15 cellular contexts compared by ENCODE assay signal in the genomic region with DNA sequence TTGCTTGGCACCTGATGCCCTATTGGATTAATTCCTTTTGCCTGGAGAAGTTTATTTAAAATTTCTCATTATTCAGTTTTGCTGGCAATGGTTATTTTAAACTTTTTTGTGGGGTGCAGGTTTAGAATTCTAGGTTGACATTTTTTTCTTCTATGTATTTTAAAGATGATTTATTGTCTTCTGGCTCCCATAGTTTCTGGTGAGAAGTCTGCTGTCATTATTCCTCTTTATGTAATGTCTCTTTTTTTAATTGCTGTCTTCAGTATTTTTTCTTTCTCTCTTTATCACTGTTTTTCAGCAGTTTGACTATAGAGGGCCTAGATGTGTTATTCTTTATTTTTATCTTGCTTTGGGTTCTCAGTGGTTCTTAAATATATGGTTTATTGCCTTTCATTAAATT. TPM values are rescaled to one million over a fixed set of nuclear protein-coding genes. Genes with fewer than 3 reads are reported as not detected.
A peak's percentile ranks its signal among the peaks of the same experiment; 100 is the strongest.
DNase-seq lines count a peak whose midpoint lies in the region; ATAC-seq, FAIRE-seq and TF ChIP-seq lines count a peak whose summit lies in the region.
"Had no signal": no experiment of that assay in that cellular context is flagged by ENCODE, and none has a peak within 500 bp of the region (broad histone marks: within the 10 kb centered on the region; RNA-seq: fewer than 3 reads in every experiment).

No MANE protein-coding gene starts in this region.

- H3K4me3 ChIP-seq in endodermal cell (ENCODE audit: low read length): peak overlapping the region; percentile 30
- H3K4me3 ChIP-seq: smooth muscle cell had no signal

- intact Hi-C loops in CD4-positive, alpha-beta T cell (cut with DNase I, micrococcal nuclease): loop anchor here in 1 of 2 experiments (2.0 kb wide), 1 partner anchor 439 kb away; no protein-coding TSS in a partner anchor

- no peaks in the 10 kb centered on the region for H3K27me3 ChIP-seq in CD4-positive, alpha-beta T cell (ENCODE audit: control insufficient read depth, insufficient read depth, low read length)
- no peaks in the 10 kb centered on the region for H3K27me3 ChIP-seq in endodermal cell (ENCODE audit: control insufficient read depth, insufficient read depth, low read length, poor library complexity, severe bottlenecking)

- no peak overlapping the region for H3K9ac ChIP-seq in endodermal cell (ENCODE audit: extremely low read depth, low read length, poor library complexity, severe bottlenecking)

- TF ChIP-seq CTCF in CD4-positive, alpha-beta T cell (IDR thresholded peaks at IDR 0.05): no peak
- TF ChIP-seq CTCF in endodermal cell (conservative IDR thresholded peaks at IDR 0.05): no peak

- POLR2A ChIA-PET in CD4-positive, alpha-beta T cell (lab: Charles Lee): no interaction called here

- peaks cover 36% of the 10 kb centered on the region for H3K36me3 ChIP-seq in endodermal cell (ENCODE audit: control insufficient read depth, insufficient read depth, low read length)

- no peak overlapping the region for H3K27ac ChIP-seq in CD4-positive, alpha-beta T cell (ENCODE audit: low read depth, low read length)
- no peak overlapping the region for H3K27ac ChIP-seq in endodermal cell (ENCODE audit: low read depth, low read length)

- H3K9me3 ChIP-seq in CD4-positive, alpha-beta T cell (ENCODE audit: control insufficient read depth, low read length): peaks cover 19% of the 10 kb centered on the region
- H3K9me3 ChIP-seq in endodermal cell (ENCODE audit: control insufficient read depth, low read length): peaks cover 47% of the 10 kb centered on the region

- CTCF ChIA-PET in CD4-positive, alpha-beta T cell (lab: Charles Lee): no interaction called here

- peak overlapping the region; percentile 48 for H3K27ac Mint-ChIP-seq in CD4-positive, alpha-beta T cell
- H3K27ac Mint-ChIP-seq in endodermal cell: no peak overlapping the region
- H3K27ac Mint-ChIP-seq: activated CD4-positive, alpha-beta T cell treated with anti-CD3 and anti-CD28 coated beads, Interleukin-2, amount 10 ng/mL, durations not matched to agents 24 days and 14 days; type B pancreatic cell had no signal

- peaks cover 13% of the 10 kb centered on the region for H3K9me3 Mint-ChIP-seq in CD4-positive, alpha-beta T cell
- H3K9me3 Mint-ChIP-seq in endodermal cell: peaks cover 46% of the 10 kb centered on the region

- H3K27me3 Mint-ChIP-seq in CD4-positive, alpha-beta T cell: no peaks in the 10 kb centered on the region
- no peaks in the 10 kb centered on the region for H3K27me3 Mint-ChIP-seq in endodermal cell (ENCODE audit: insufficient read depth)
- H3K27me3 Mint-ChIP-seq: activated CD4-positive, alpha-beta T cell treated with anti-CD3 and anti-CD28 coated beads, Interleukin-2, amount 10 ng/mL, durations not matched to agents 24 days and 14 days; type B pancreatic cell had no signal

- H3K4me3 Mint-ChIP-seq in CD4-positive, alpha-beta T cell: peak overlapping the region; percentile 6
- no peak overlapping the region for H3K4me3 Mint-ChIP-seq in endodermal cell
- H3K4me3 Mint-ChIP-seq: activated CD4-positive, alpha-beta T cell treated with anti-CD3 and anti-CD28 coated beads, Interleukin-2, amount 10 ng/mL, durations not matched to agents 24 days and 14 days; type B pancreatic cell had no signal

- H3K4me1 Mint-ChIP-seq in CD4-positive, alpha-beta T cell (ENCODE audit: low read depth): peaks cover 67% of the 10 kb centered on the region
- H3K4me1 Mint-ChIP-seq in endodermal cell: peaks cover 25% of the 10 kb centered on the region

- no peak for FAIRE-seq in RCC 7860 (lab: Jason Lieb, UNC)

- H3K36me3 Mint-ChIP-seq in CD4-positive, alpha-beta T cell (ENCODE audit: low read depth): peaks cover 68% of the 10 kb centered on the region
- peaks cover 57% of the 10 kb centered on the region for H3K36me3 Mint-ChIP-seq in endodermal cell (ENCODE audit: low read depth)

- DNase-seq in DMS79 treated with DMSO at 0.1 percent for 48 hours (lab: John Stamatoyannopoulos, UW): peak; percentile 53
- no peak for DNase-seq in DMS79 (lab: John Stamatoyannopoulos, UW)
- DNase-seq in CD4-positive, alpha-beta T cell: no peak
- peak; percentile 15 for DNase-seq in RCC 7860 (ENCODE audit: low spot score)
- no peak for DNase-seq in endodermal cell
- no peak for DNase-seq in inferior parietal cortex (ENCODE audit: extremely low spot score)
- DNase-seq: activated CD4-positive, alpha-beta T cell treated with anti-CD3 and anti-CD28 coated beads, Interleukin-2, amount 10 ng/mL, durations not matched to agents 24 days and 14 days; cortex of kidney; foreskin fibroblast; KG1; NCI-H446 treated with DMSO at 0.1 percent for 48 hours had no signal

- ATAC-seq in CD4-positive, alpha-beta T cell (ENCODE audit: poor library complexity): no peak
- ATAC-seq in HG03457 (IDR thresholded peaks at IDR 0.05; ENCODE audit: unreplicated experiment) (no peak), GM18511 (IDR thresholded peaks at IDR 0.05; ENCODE audit: unreplicated experiment) (no peak)

- H3K4me1 ChIP-seq in endodermal cell (ENCODE audit: control insufficient read depth, insufficient read depth, low read length): no peaks in the 10 kb centered on the region

RNA-seq across cellular contexts. Expression of a gene that starts 33.2 kb away (rescaled TPM):
- 10 to 100 TPM; 55.5 to 56.8 TPM for total RNA-seq in CD4-positive, alpha-beta T cell
- total RNA-seq in endodermal cell: 10 to 100 TPM; 16.1 to 18.8 TPM
- 23.2 TPM for polyA plus RNA-seq in endodermal cell (2013, experiment 1 of 2)
- 20.8 TPM for polyA plus RNA-seq in endodermal cell (2013, experiment 2 of 2)

Comparison
In these comparisons a context has a peak if more than half of its experiments do, and no peak if none do; other contexts are left out.
1. DNase-seq: peak in DMS79 treated with DMSO at 0.1 percent for 48 hours (single experiment) and RCC 7860 (single experiment); none in DMS79 (single experiment), CD4-positive, alpha-beta T cell (0 of 10), endodermal cell (single experiment) and inferior parietal cortex (single experiment).